ENCODE assay signal across 18 cellular contexts in genomic region chr12:12508612-12509011, GRCh38. TPM values are rescaled to one million over a fixed set of nuclear protein-coding genes. Genes with fewer than 3 reads are reported as not detected.
A peak's percentile ranks its signal among the peaks of the same experiment; 100 is the strongest.
DNase-seq lines count a peak whose midpoint lies in the region; ATAC-seq and TF ChIP-seq lines count a peak whose summit lies in the region.
"Had no signal": no experiment of that assay in that cellular context is flagged by ENCODE, and none has a peak within 500 bp of the region (broad histone marks: within the 10 kb centered on the region; RNA-seq: fewer than 3 reads in every experiment).

No MANE protein-coding gene starts in this region.

- no peak for ATAC-seq in activated CD4-positive, CD25-positive, alpha-beta regulatory T cell treated with anti-CD3 and anti-CD28 coated beads, Interleukin-2, amount 50 U/mL, for 24 hours
- ATAC-seq: stimulated activated naive CD8-positive, alpha-beta T cell treated with anti-CD3 and anti-CD28 coated beads, Interleukin-15, Interleukin-2, amounts not matched to agents 100 U/mL and 50 U/mL, for 24 hours had no signal

- peak; percentile 28 for DNase-seq in AG09319 (ENCODE audit: extremely low read depth, low read depth)
- peak; percentile 40 for DNase-seq in ELR (ENCODE audit: low read depth)
- no peak for DNase-seq in activated T-helper 2 cell treated with anti-CD3 and anti-CD28 coated beads, Interferon-gamma antibody, Interleukin-2, Interleukin-4, amounts not matched to agents 10 μg/mL and 5 μg/mL and 100 μg/mL, durations not matched to agents 14 hours and 24 hours and 36 hours (ENCODE audit: low spot score)
- DNase-seq in foreskin fibroblast = peak; percentile 39 to 57
- DNase-seq in NCI-H526 (lab: John Stamatoyannopoulos, UW) = no peak
- DNase-seq in stimulated activated CD4-positive, alpha-beta T cell treated with anti-CD3 and anti-CD28 coated beads, Interleukin-15, amount 100 ng/mL, for 24 hours = no peak
- DNase-seq in NCI-H524 treated with DMSO at 0.1 percent for 48 hours (lab: John Stamatoyannopoulos, UW) = no peak
- DNase-seq: activated naive CD4-positive, alpha-beta T cell treated with anti-CD3 and anti-CD28 coated beads, Interleukin-2, amount 50 U/mL, for 16 hours; caudate nucleus; DMS53; H7; head of caudate nucleus; kidney glomerular epithelial cell; NCI-H1436; occipital lobe; stimulated activated naive CD8-positive, alpha-beta T cell treated with anti-CD3 and anti-CD28 coated beads, Interleukin-15, Interleukin-2, amounts not matched to agents 100 U/mL and 50 U/mL, for 24 hours had no signal

- intact Hi-C loops in activated T-helper 2 cell treated with anti-CD3 and anti-CD28 coated beads, Interferon-gamma antibody, Interleukin-2, Interleukin-4, amounts not matched to agents 10 μg/mL and 5 μg/mL and 100 μg/mL, durations not matched to agents 14 hours and 24 hours and 36 hours (cut with micrococcal nuclease) = loop anchor here (5.0 kb wide), 1 partner anchor 209 kb away; the partner anchor contains the start of gene CDKN1B

- no peaks in the 10 kb centered on the region for H3K27me3 Mint-ChIP-seq in activated T-helper 2 cell treated with anti-CD3 and anti-CD28 coated beads, Interferon-gamma antibody, Interleukin-2, Interleukin-4, amounts not matched to agents 10 μg/mL and 5 μg/mL and 100 μg/mL, durations not matched to agents 14 hours and 24 hours and 36 hours (ENCODE audit: low read depth)

- TF ChIP-seq CTCF in AG09319 (IDR thresholded peaks at IDR 0.05; ENCODE audit: low read depth, low read length) = no peak
- no peak for TF ChIP-seq CTCF in foreskin fibroblast (IDR thresholded peaks at IDR 0.05; ENCODE audit: low read depth, low read length)

- H3K4me3 Mint-ChIP-seq in activated T-helper 2 cell treated with anti-CD3 and anti-CD28 coated beads, Interferon-gamma antibody, Interleukin-2, Interleukin-4, amounts not matched to agents 10 μg/mL and 5 μg/mL and 100 μg/mL, durations not matched to agents 14 hours and 24 hours and 36 hours (ENCODE audit: low read depth) = no peak overlapping the region

- H3K4me3 ChIP-seq in foreskin fibroblast (ENCODE audit: low read depth in 1 of 2, low read length in 2 of 2) = no peak overlapping the region
- H3K4me3 ChIP-seq: skin epidermis had no signal

- peaks cover 33% of the 10 kb centered on the region for H3K36me3 Mint-ChIP-seq in activated T-helper 2 cell treated with anti-CD3 and anti-CD28 coated beads, Interferon-gamma antibody, Interleukin-2, Interleukin-4, amounts not matched to agents 10 μg/mL and 5 μg/mL and 100 μg/mL, durations not matched to agents 14 hours and 24 hours and 36 hours (ENCODE audit: low read depth)

- peaks cover 51% of the 10 kb centered on the region for H3K4me1 Mint-ChIP-seq in activated T-helper 2 cell treated with anti-CD3 and anti-CD28 coated beads, Interferon-gamma antibody, Interleukin-2, Interleukin-4, amounts not matched to agents 10 μg/mL and 5 μg/mL and 100 μg/mL, durations not matched to agents 14 hours and 24 hours and 36 hours (ENCODE audit: low read depth)

- no peaks in the 10 kb centered on the region for H3K9me3 Mint-ChIP-seq in activated T-helper 2 cell treated with anti-CD3 and anti-CD28 coated beads, Interferon-gamma antibody, Interleukin-2, Interleukin-4, amounts not matched to agents 10 μg/mL and 5 μg/mL and 100 μg/mL, durations not matched to agents 14 hours and 24 hours and 36 hours

- H3K27ac Mint-ChIP-seq in activated T-helper 2 cell treated with anti-CD3 and anti-CD28 coated beads, Interferon-gamma antibody, Interleukin-2, Interleukin-4, amounts not matched to agents 10 μg/mL and 5 μg/mL and 100 μg/mL, durations not matched to agents 14 hours and 24 hours and 36 hours = peak overlapping the region; percentile 26

RNA-seq across cellular contexts. Expression of gene DUSP16, which starts 54.1 kb away (rescaled TPM):
- 64.7 and 66.5 TPM in 2 replicates for total RNA-seq in activated T-helper 2 cell treated with anti-CD3 and anti-CD28 coated beads, Interferon-gamma antibody, Interleukin-2, Interleukin-4, amounts not matched to agents 10 μg/mL and 5 μg/mL and 100 μg/mL, durations not matched to agents 14 hours and 24 hours and 36 hours

Comparison
In these comparisons a context has a peak if more than half of its experiments do, and no peak if none do; other contexts are left out.
1. DNase-seq: peak in AG09319 (single experiment), ELR (single experiment) and foreskin fibroblast (2 of 2); none in activated T-helper 2 cell treated with anti-CD3 and anti-CD28 coated beads, Interferon-gamma antibody, Interleukin-2, Interleukin-4, amounts not matched to agents 10 μg/mL and 5 μg/mL and 100 μg/mL, durations not matched to agents 14 hours and 24 hours and 36 hours (single experiment), NCI-H526 (0 of 2), stimulated activated CD4-positive, alpha-beta T cell treated with anti-CD3 and anti-CD28 coated beads, Interleukin-15, amount 100 ng/mL, for 24 hours (single experiment) and NCI-H524 treated with DMSO at 0.1 percent for 48 hours (single experiment).